Comparison of ENCODE assay signal across 20 cellular contexts in genomic region chr17:13919818-13920217, GRCh38.
"Had no signal": no experiment of that assay in that cellular context is flagged by ENCODE, and none has a peak within 500 bp of the region (broad histone marks: within the 10 kb centered on the region; RNA-seq: fewer than 3 reads in every experiment).

No MANE protein-coding gene starts in this region.

- ATAC-seq: activated CD8-positive, alpha-beta memory T cell treated with anti-CD3 and anti-CD28 coated beads, Interleukin-2, amount 10 ng/mL, durations not matched to agents 7 days and 5 days; body of pancreas; effector memory CD8-positive, alpha-beta T cell; naive thymus-derived CD4-positive, alpha-beta T cell; psoas muscle; right cardiac atrium had no signal

- DNase-seq: activated CD4-positive, alpha-beta memory T cell treated with anti-CD3 and anti-CD28 coated beads, Interleukin-2, amount 10 ng/mL, durations not matched to agents 7 days and 5 days; activated CD4-positive, alpha-beta T cell treated with anti-CD3 and anti-CD28 coated beads for 48 hours; activated CD4-positive, CD25-positive, alpha-beta regulatory T cell; activated CD8-positive, alpha-beta memory T cell treated with anti-CD3 and anti-CD28 coated beads, Interleukin-2, amount 10 ng/mL, durations not matched to agents 7 days and 5 days; activated naive CD4-positive, alpha-beta T cell treated with Interleukin-2 at 50 U/mL for 16 hours; activated naive CD8-positive, alpha-beta T cell treated with anti-CD3 and anti-CD28 coated beads, Interleukin-2, amount 10 ng/mL, durations not matched to agents 7 days and 5 days; body of pancreas; effector memory CD8-positive, alpha-beta T cell; foreskin fibroblast; glutamatergic neuron; naive thymus-derived CD4-positive, alpha-beta T cell; psoas muscle; right cardiac atrium; small intestine; stimulated activated CD4-positive, alpha-beta T cell treated with anti-CD3 and anti-CD28 coated beads, Interleukin-15, amount 100 ng/mL, for 24 hours; stimulated activated CD4-positive, alpha-beta T cell treated with anti-CD3 and anti-CD28 coated beads, Interleukin-2, amount 100 ng/mL, for 48 hours; stomach had no signal

- H3K27me3 Mint-ChIP-seq: activated CD4-positive, alpha-beta memory T cell treated with anti-CD3 and anti-CD28 coated beads, Interleukin-2, amount 10 ng/mL, durations not matched to agents 7 days and 5 days; activated CD8-positive, alpha-beta memory T cell treated with anti-CD3 and anti-CD28 coated beads, Interleukin-2, amount 10 ng/mL, durations not matched to agents 7 days and 5 days; activated naive CD8-positive, alpha-beta T cell treated with anti-CD3 and anti-CD28 coated beads, Interleukin-2, amount 10 ng/mL, durations not matched to agents 7 days and 5 days; naive thymus-derived CD4-positive, alpha-beta T cell had no signal

- H3K4me1 Mint-ChIP-seq: activated CD4-positive, alpha-beta memory T cell treated with anti-CD3 and anti-CD28 coated beads, Interleukin-2, amount 10 ng/mL, durations not matched to agents 7 days and 5 days; activated CD8-positive, alpha-beta memory T cell treated with anti-CD3 and anti-CD28 coated beads, Interleukin-2, amount 10 ng/mL, durations not matched to agents 7 days and 5 days; activated naive CD8-positive, alpha-beta T cell treated with anti-CD3 and anti-CD28 coated beads, Interleukin-2, amount 10 ng/mL, durations not matched to agents 7 days and 5 days had no signal

- H3K27me3 ChIP-seq: body of pancreas, stomach had no signal

- H3K36me3 ChIP-seq: stomach had no signal

- H3K27ac Mint-ChIP-seq: activated CD4-positive, alpha-beta memory T cell treated with anti-CD3 and anti-CD28 coated beads, Interleukin-2, amount 10 ng/mL, durations not matched to agents 7 days and 5 days; activated CD8-positive, alpha-beta memory T cell treated with anti-CD3 and anti-CD28 coated beads, Interleukin-2, amount 10 ng/mL, durations not matched to agents 7 days and 5 days; activated naive CD8-positive, alpha-beta T cell treated with anti-CD3 and anti-CD28 coated beads, Interleukin-2, amount 10 ng/mL, durations not matched to agents 7 days and 5 days; activated T-helper 2 cell treated with anti-CD3 and anti-CD28 coated beads, Interferon-gamma antibody, Interleukin-2, Interleukin-4, amounts not matched to agents 10 μg/mL and 5 μg/mL and 100 μg/mL, durations not matched to agents 14 hours and 24 hours and 36 hours; effector memory CD8-positive, alpha-beta T cell; naive thymus-derived CD4-positive, alpha-beta T cell; type B pancreatic cell had no signal

- H3K9me3 Mint-ChIP-seq: activated CD4-positive, alpha-beta memory T cell treated with anti-CD3 and anti-CD28 coated beads, Interleukin-2, amount 10 ng/mL, durations not matched to agents 7 days and 5 days; activated T-helper 2 cell treated with anti-CD3 and anti-CD28 coated beads, Interferon-gamma antibody, Interleukin-2, Interleukin-4, amounts not matched to agents 10 μg/mL and 5 μg/mL and 100 μg/mL, durations not matched to agents 14 hours and 24 hours and 36 hours; effector memory CD8-positive, alpha-beta T cell; naive thymus-derived CD4-positive, alpha-beta T cell had no signal

- H3K4me3 ChIP-seq: body of pancreas, lung, psoas muscle, stomach had no signal

- H3K9me3 ChIP-seq: body of pancreas, psoas muscle, stomach had no signal

- H3K4me3 Mint-ChIP-seq: activated CD4-positive, alpha-beta memory T cell treated with anti-CD3 and anti-CD28 coated beads, Interleukin-2, amount 10 ng/mL, durations not matched to agents 7 days and 5 days; activated CD8-positive, alpha-beta memory T cell treated with anti-CD3 and anti-CD28 coated beads, Interleukin-2, amount 10 ng/mL, durations not matched to agents 7 days and 5 days; activated naive CD8-positive, alpha-beta T cell treated with anti-CD3 and anti-CD28 coated beads, Interleukin-2, amount 10 ng/mL, durations not matched to agents 7 days and 5 days; effector memory CD8-positive, alpha-beta T cell; naive thymus-derived CD4-positive, alpha-beta T cell; type B pancreatic cell had no signal

- H3K27ac ChIP-seq: body of pancreas, psoas muscle, stomach had no signal

- H3K36me3 Mint-ChIP-seq: activated CD8-positive, alpha-beta memory T cell treated with anti-CD3 and anti-CD28 coated beads, Interleukin-2, amount 10 ng/mL, durations not matched to agents 7 days and 5 days; activated naive CD8-positive, alpha-beta T cell treated with anti-CD3 and anti-CD28 coated beads, Interleukin-2, amount 10 ng/mL, durations not matched to agents 7 days and 5 days; type B pancreatic cell had no signal

- H3K4me1 ChIP-seq: body of pancreas, psoas muscle, stomach had no signal
